29 cellular contexts compared by ENCODE assay signal in genomic region chr3:21642433-21642832, GRCh38.
"Had no signal": no experiment of that assay in that cellular context is flagged by ENCODE, and none has a peak within 500 bp of the region (broad histone marks: within the 10 kb centered on the region; RNA-seq: fewer than 3 reads in every experiment).

No MANE protein-coding gene starts in this region.

- DNase-seq: activated B cell treated with CpG ODN at 0.5 μM for 24 hours; activated CD8-positive, alpha-beta memory T cell treated with anti-CD3 and anti-CD28 coated beads for 24 hours; activated effector memory CD4-positive, alpha-beta T cell treated with Interleukin-2 at 50 U/mL for 16 hours; activated naive CD4-positive, alpha-beta T cell treated with Interleukin-2 at 50 U/mL for 16 hours; brain microvascular endothelial cell; central memory CD4-positive, alpha-beta T cell; esophagus squamous epithelium; gastrocnemius medialis; glutamatergic neuron; islet precursor cell; left ventricle myocardium inferior; naive B cell; nephron progenitor cell; pancreas; retina; stimulated activated CD4-positive, alpha-beta T cell treated with anti-CD3 and anti-CD28 coated beads, Interleukin-12 subunit alpha, Interleukin-12 subunit beta, amount 100 ng/mL, for 4 hours; stimulated activated CD4-positive, alpha-beta T cell treated with anti-CD3 and anti-CD28 coated beads, Interleukin-4, amount 100 ng/mL, for 1 hour; stimulated activated naive CD8-positive, alpha-beta T cell treated with anti-CD3 and anti-CD28 coated beads, Interleukin-15, Interleukin-2, amounts not matched to agents 100 U/mL and 50 U/mL, for 24 hours; T-helper 1 cell had no signal

- H3K4me1 ChIP-seq: prostate gland, vagina had no signal

- H3K27ac ChIP-seq: brain microvascular endothelial cell, epithelial cell of prostate, esophagus squamous epithelium, gastrocnemius medialis, left ventricle myocardium inferior, pancreas, prostate gland, skin epidermis, vagina had no signal

- H3K27ac Mint-ChIP-seq: activated B cell treated with CpG ODN at 0.5 μM for 24 hours; activated naive CD8-positive, alpha-beta T cell; T-helper 2 cell treated with Interferon-gamma antibody and Interleukin-4, amounts not matched to agents 5 μg/mL and 100 μg/mL, for 36 hours; type B pancreatic cell had no signal

- H3K4me3 ChIP-seq: ascending aorta, esophagus squamous epithelium, gastrocnemius medialis, left ventricle myocardium inferior, lung, pancreas, prostate gland, skin epidermis, vagina had no signal

- ATAC-seq: gastrocnemius medialis; pancreas; sciatic nerve; stimulated activated naive CD8-positive, alpha-beta T cell treated with anti-CD3 and anti-CD28 coated beads, Interleukin-15, Interleukin-2, amounts not matched to agents 100 U/mL and 50 U/mL, for 24 hours had no signal

- H3K4me1 Mint-ChIP-seq: activated B cell treated with CpG ODN at 0.5 μM for 24 hours, naive B cell had no signal

- H3K9me3 ChIP-seq: ascending aorta, esophagus squamous epithelium, gastrocnemius medialis, pancreas, prostate gland, vagina had no signal

- H3K4me3 Mint-ChIP-seq: activated B cell treated with CpG ODN at 0.5 μM for 24 hours; activated naive CD8-positive, alpha-beta T cell; nephron progenitor cell; T-helper 2 cell treated with Interferon-gamma antibody and Interleukin-4, amounts not matched to agents 5 μg/mL and 100 μg/mL, for 36 hours; type B pancreatic cell had no signal

- H3K27me3 ChIP-seq: ascending aorta, brain microvascular endothelial cell, esophagus squamous epithelium, gastrocnemius medialis, pancreas, vagina had no signal

- H3K9me3 Mint-ChIP-seq: nephron progenitor cell, type B pancreatic cell had no signal

- H3K36me3 Mint-ChIP-seq: activated naive CD8-positive, alpha-beta T cell; naive B cell; type B pancreatic cell had no signal

- H3K36me3 ChIP-seq: ascending aorta, brain microvascular endothelial cell, esophagus squamous epithelium, gastrocnemius medialis, left ventricle myocardium inferior, pancreas, prostate gland, vagina had no signal

- H3K27me3 Mint-ChIP-seq: activated B cell treated with CpG ODN at 0.5 μM for 24 hours; activated naive CD8-positive, alpha-beta T cell; naive B cell; type B pancreatic cell had no signal
